In genomic region chr17:1226308-1226707, GRCh38 we compare ENCODE assay signal across 34 cellular contexts. TPM values are rescaled to one million over a fixed set of nuclear protein-coding genes. Genes with fewer than 3 reads are reported as not detected.
"Had no signal": no experiment of that assay in that cellular context is flagged by ENCODE, and none has a peak within 500 bp of the region (broad histone marks: within the 10 kb centered on the region; RNA-seq: fewer than 3 reads in every experiment).

No MANE protein-coding gene starts in this region.

- H2AFZ ChIP-seq: hepatocyte, neural progenitor cell had no signal

- H3K79me2 ChIP-seq: hepatocyte had no signal

- H3K9ac ChIP-seq: neural progenitor cell had no signal

- H3K27ac ChIP-seq: coronary artery, esophagus muscularis mucosa, foreskin keratinocyte, gastroesophageal sphincter, heart left ventricle, hepatocyte, neural progenitor cell, prostate gland, right atrium auricular region, sigmoid colon, testis, tibial artery, upper lobe of left lung, uterus had no signal

- H3K4me3 ChIP-seq: coronary artery, esophagus muscularis mucosa, gastroesophageal sphincter, heart left ventricle, hepatocyte, lung, neural progenitor cell, prostate gland, right atrium auricular region, sigmoid colon, testis, tibial artery, upper lobe of left lung, uterus had no signal

- H3K4me2 ChIP-seq: hepatocyte, neural progenitor cell had no signal

- H3K4me1 ChIP-seq: foreskin keratinocyte had no signal

- ATAC-seq: foreskin keratinocyte; gastroesophageal sphincter; heart left ventricle; left lobe of liver; naive thymus-derived CD4-positive, alpha-beta T cell; stimulated activated effector memory CD8-positive, alpha-beta T cell treated with anti-CD3 and anti-CD28 coated beads, Interleukin-12 subunit alpha, Interleukin-12 subunit beta, amount 100 ng/mL, for 72 hours; stimulated activated naive CD8-positive, alpha-beta T cell treated with anti-CD3 and anti-CD28 coated beads, Interleukin-15, Interleukin-2, amounts not matched to agents 100 U/mL and 50 U/mL, for 24 hours had no signal

- H3K9me3 ChIP-seq: esophagus muscularis mucosa, heart left ventricle, prostate gland, sigmoid colon, testis, tibial artery, upper lobe of left lung, uterus had no signal

- H3K36me3 ChIP-seq: esophagus muscularis mucosa, gastroesophageal sphincter, heart left ventricle, neural progenitor cell, prostate gland, right atrium auricular region, sigmoid colon, tibial artery, upper lobe of left lung, uterus had no signal

- DNase-seq: dermis blood vessel endothelial cell; effector memory CD4-positive, alpha-beta T cell; foreskin keratinocyte; heart left ventricle; kidney; midbrain; naive thymus-derived CD4-positive, alpha-beta T cell; nucleus accumbens; sigmoid colon; stimulated activated CD4-positive, alpha-beta T cell treated with anti-CD3 and anti-CD28 coated beads, Interleukin-2, amount 100 ng/mL, for 24 hours; stimulated activated CD4-positive, alpha-beta T cell treated with anti-CD3 and anti-CD28 coated beads, Interleukin-4, amount 100 ng/mL, for 24 hours; stimulated activated naive CD8-positive, alpha-beta T cell treated with anti-CD3 and anti-CD28 coated beads, Interleukin-15, Interleukin-2, amounts not matched to agents 100 U/mL and 50 U/mL, for 24 hours; substantia nigra; testis; tibial artery; upper lobe of left lung; uterus had no signal

- H3K27me3 ChIP-seq: testis had no signal

- FAIRE-seq: endothelial cell of umbilical vein, kidney had no signal

RNA-seq across cellular contexts. Expression of gene BHLHA9, which starts 43.9 kb away (rescaled TPM):
- total RNA-seq: dermis blood vessel endothelial cell; endothelial cell of umbilical vein; epithelial cell of proximal tubule; esophagus muscularis mucosa; fibroblast of lung; foreskin keratinocyte; gastroesophageal sphincter; heart left ventricle; hepatocyte; kidney; liver; lung; mucosa of gallbladder; naive thymus-derived CD4-positive, alpha-beta T cell; osteocyte; prostate gland; right atrium auricular region; sigmoid colon; skeletal muscle tissue; upper lobe of left lung; uterus had no signal
- polyA plus RNA-seq: endothelial cell of umbilical vein; fibroblast of lung; foreskin keratinocyte; heart left ventricle; hepatocyte; lung; naive thymus-derived CD4-positive, alpha-beta T cell; sigmoid colon had no signal

RNA-seq across cellular contexts. Expression of gene TRARG1, which starts 53.2 kb away (rescaled TPM):
- total RNA-seq: dermis blood vessel endothelial cell, endothelial cell of umbilical vein, epithelial cell of proximal tubule, fibroblast of lung, foreskin keratinocyte, hepatocyte, kidney, left lobe of liver, liver, lung, mucosa of gallbladder, osteocyte, upper lobe of left lung had no signal
- polyA plus RNA-seq: endothelial cell of umbilical vein; fibroblast of lung; foreskin keratinocyte; hepatocyte; naive thymus-derived CD4-positive, alpha-beta T cell had no signal
